26 cellular contexts compared by ENCODE assay signal in the genomic region with DNA sequence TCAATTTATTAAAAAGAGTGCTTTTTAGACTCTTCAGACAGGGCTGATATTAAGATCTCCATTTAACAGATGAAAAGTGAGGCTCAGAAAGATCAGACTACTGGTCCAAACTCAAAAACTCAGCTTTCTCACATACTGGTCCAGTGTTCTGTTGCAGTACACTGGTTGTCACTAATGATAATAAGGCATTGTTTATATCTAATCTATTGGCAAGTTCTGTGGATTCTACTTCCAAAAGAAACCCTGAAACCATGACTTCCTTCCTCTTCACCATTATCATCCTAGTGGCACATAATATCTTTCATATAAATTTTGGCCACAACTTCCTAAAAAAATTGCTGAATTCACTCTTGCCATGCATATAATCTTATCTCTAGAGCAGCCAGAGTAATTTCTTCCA. TPM values are rescaled to one million over a fixed set of nuclear protein-coding genes. Genes with fewer than 3 reads are reported as not detected.
DNase-seq lines count a peak whose midpoint lies in the region; ATAC-seq and TF ChIP-seq lines count a peak whose summit lies in the region.
"Had no signal": no experiment of that assay in that cellular context is flagged by ENCODE, and none has a peak within 500 bp of the region (broad histone marks: within the 10 kb centered on the region; RNA-seq: fewer than 3 reads in every experiment).

No MANE protein-coding gene starts in this region.

- H3K4me3 Mint-ChIP-seq in activated CD8-positive, alpha-beta memory T cell treated with anti-CD3 and anti-CD28 coated beads, Interleukin-2, amount 10 ng/mL, durations not matched to agents 7 days and 5 days, result no peak overlapping the region
- H3K4me3 Mint-ChIP-seq: B cell; CD8-positive, alpha-beta memory T cell; central memory CD8-positive, alpha-beta T cell; nephron progenitor cell; stimulated activated naive CD8-positive, alpha-beta T cell treated with anti-CD3 and anti-CD28 coated beads, Interleukin-15, amount 100 ng/mL, for 72 hours had no signal

- no peaks in the 10 kb centered on the region for H4K20me1 ChIP-seq in PC-3 (ENCODE audit: low read length)

- no peaks in the 10 kb centered on the region for H3K79me2 ChIP-seq in PC-3 (ENCODE audit: low read length)

- CTCF ChIA-PET in activated CD8-positive, alpha-beta memory T cell treated with anti-CD3 and anti-CD28 coated beads, Interleukin-2, amount 10 ng/mL, durations not matched to agents 7 days and 5 days (lab: Charles Lee), result no interaction called here
- CTCF ChIA-PET in PC-3 (lab: Charles Lee), result no interaction called here

- peak overlapping the region; percentile 51 for H3K27ac ChIP-seq in PC-3 (ENCODE audit: low read length)
- H3K27ac ChIP-seq in epithelial cell of prostate, result peak overlapping the region; percentile 24
- H3K27ac ChIP-seq: transverse colon had no signal

- H3K9me3 Mint-ChIP-seq in activated CD8-positive, alpha-beta memory T cell treated with anti-CD3 and anti-CD28 coated beads, Interleukin-2, amount 10 ng/mL, durations not matched to agents 7 days and 5 days (ENCODE audit: low read depth), result no peaks in the 10 kb centered on the region
- H3K9me3 Mint-ChIP-seq: CD8-positive, alpha-beta memory T cell; central memory CD8-positive, alpha-beta T cell; nephron progenitor cell; stimulated activated naive CD8-positive, alpha-beta T cell treated with anti-CD3 and anti-CD28 coated beads, Interleukin-15, amount 100 ng/mL, for 72 hours had no signal

- H3K27me3 Mint-ChIP-seq in activated CD8-positive, alpha-beta memory T cell treated with anti-CD3 and anti-CD28 coated beads, Interleukin-2, amount 10 ng/mL, durations not matched to agents 7 days and 5 days, result no peaks in the 10 kb centered on the region
- H3K27me3 Mint-ChIP-seq: B cell; CD8-positive, alpha-beta memory T cell; central memory CD8-positive, alpha-beta T cell; stimulated activated naive CD8-positive, alpha-beta T cell treated with anti-CD3 and anti-CD28 coated beads, Interleukin-15, amount 100 ng/mL, for 72 hours had no signal

- no TSS peak for BruUV-seq in PC-3 (replicated peaks; lab: Mats Ljungman, UMichigan)

- H3K9me3 ChIP-seq in PC-3 (ENCODE audit: low read length), result no peaks in the 10 kb centered on the region
- H3K9me3 ChIP-seq: mucosa of descending colon, transverse colon had no signal

- H3K4me1 Mint-ChIP-seq in activated CD8-positive, alpha-beta memory T cell treated with anti-CD3 and anti-CD28 coated beads, Interleukin-2, amount 10 ng/mL, durations not matched to agents 7 days and 5 days, result no peaks in the 10 kb centered on the region
- H3K4me1 Mint-ChIP-seq: B cell; CD8-positive, alpha-beta memory T cell; central memory CD8-positive, alpha-beta T cell; nephron progenitor cell; stimulated activated naive CD8-positive, alpha-beta T cell treated with anti-CD3 and anti-CD28 coated beads, Interleukin-15, amount 100 ng/mL, for 72 hours had no signal

- TF ChIP-seq CTCF in PC-3 (conservative IDR thresholded peaks at IDR 0.05; ENCODE audit: low read depth, low read length), result no peak

- no peak for DNase-seq in activated CD8-positive, alpha-beta memory T cell treated with anti-CD3 and anti-CD28 coated beads, Interleukin-2, amount 10 ng/mL, durations not matched to agents 7 days and 5 days
- no peak for DNase-seq in activated CD8-positive, alpha-beta memory T cell treated with anti-CD3 and anti-CD28 coated beads, Interleukin-2, amount 50 U/mL, for 48 hours
- DNase-seq in PC-3 (no peak), epithelial cell of prostate (ENCODE audit: low read depth, low spot score) (no peak), pons (ENCODE audit: low spot score) (peak; percentile 79), DMS53 treated with DMSO at 0.1 percent for 48 hours (lab: John Stamatoyannopoulos, UW; ENCODE audit: unreplicated experiment) (no peak)
- DNase-seq: activated CD4-positive, alpha-beta T cell treated with anti-CD3 and anti-CD28 coated beads for 48 hours; activated gamma-delta T cell; CD8-positive, alpha-beta memory T cell; dermis blood vessel endothelial cell; mucosa of descending colon; NCI-H1105; NCI-H524 treated with DMSO at 0.1 percent for 48 hours; nephron progenitor cell; retina; stimulated activated CD4-positive, alpha-beta T cell treated with anti-CD3 and anti-CD28 coated beads, Interleukin-1b, Interleukin-23, amount 100 ng/mL, for 48 hours; stimulated activated CD8-positive, alpha-beta memory T cell treated with anti-CD3 and anti-CD28 coated beads, Interleukin-4, amount 100 ng/mL, for 48 hours; stimulated activated naive CD8-positive, alpha-beta T cell treated with anti-CD3 and anti-CD28 coated beads, Interleukin-15, amount 100 ng/mL, for 72 hours; transverse colon had no signal

- no peak overlapping the region for H3K4me2 ChIP-seq in PC-3 (ENCODE audit: low read length)
- H3K4me2 ChIP-seq: smooth muscle cell had no signal

- H3K36me3 ChIP-seq in PC-3 (ENCODE audit: low read depth, low read length), result peaks cover 64% of the 10 kb centered on the region

- no peaks in the 10 kb centered on the region for H3K27me3 ChIP-seq in PC-3 (ENCODE audit: low read length)
- H3K27me3 ChIP-seq: transverse colon had no signal

- peaks cover 59% of the 10 kb centered on the region for H3K36me3 Mint-ChIP-seq in activated CD8-positive, alpha-beta memory T cell treated with anti-CD3 and anti-CD28 coated beads, Interleukin-2, amount 10 ng/mL, durations not matched to agents 7 days and 5 days

- H3K9ac ChIP-seq in PC-3 (ENCODE audit: low read length), result no peak overlapping the region

- no peak for ATAC-seq in activated CD8-positive, alpha-beta memory T cell treated with anti-CD3 and anti-CD28 coated beads, Interleukin-2, amount 10 ng/mL, durations not matched to agents 7 days and 5 days
- ATAC-seq in PC-3 (no peak), GM19023 (IDR thresholded peaks at IDR 0.05; ENCODE audit: unreplicated experiment) (no peak), GM19035 (IDR thresholded peaks at IDR 0.05; ENCODE audit: unreplicated experiment) (no peak)
- ATAC-seq: mucosa of descending colon; stimulated activated naive CD8-positive, alpha-beta T cell treated with anti-CD3 and anti-CD28 coated beads, Interleukin-15, amount 100 ng/mL, for 72 hours had no signal

- POLR2A ChIA-PET in PC-3 (lab: Charles Lee; ENCODE audit: unreplicated experiment), result no interaction called here

- H2AFZ ChIP-seq in PC-3 (ENCODE audit: low read length), result no peak overlapping the region

- H3K4me1 ChIP-seq in PC-3 (ENCODE audit: insufficient read depth, low read length), result no peaks in the 10 kb centered on the region
- H3K4me1 ChIP-seq: transverse colon had no signal

- H3K4me3 ChIP-seq in PC-3 (ENCODE audit: low read length), result no peak overlapping the region
- H3K4me3 ChIP-seq: mucosa of descending colon, smooth muscle cell, transverse colon had no signal

- H3K27ac Mint-ChIP-seq in activated CD8-positive, alpha-beta memory T cell treated with anti-CD3 and anti-CD28 coated beads, Interleukin-2, amount 10 ng/mL, durations not matched to agents 7 days and 5 days, result peak overlapping the region; percentile 30
- H3K27ac Mint-ChIP-seq: B cell, nephron progenitor cell had no signal

- H3K9me2 ChIP-seq in PC-3 (replicated peaks; ENCODE audit: low read length), result no peaks in the 10 kb centered on the region

- no peaks in the 10 kb centered on the region for H3F3A ChIP-seq in PC-3 (ENCODE audit: low read length, unreplicated experiment)

- intact Hi-C loops in PC-3 (cut with micrococcal nuclease), result loop anchor here (10.0 kb wide), 1 partner anchor 81 kb away; no protein-coding TSS in a partner anchor

RNA-seq across cellular contexts. Expression of gene F2, which starts 36.9 kb away (rescaled TPM):
- total RNA-seq in activated CD8-positive, alpha-beta memory T cell treated with anti-CD3 and anti-CD28 coated beads, Interleukin-2, amount 10 ng/mL, durations not matched to agents 7 days and 5 days, result not detected
- total RNA-seq in PC-3 (2014; rRNA removed), result not detected in 2 replicates
- total RNA-seq: B cell; CD8-positive, alpha-beta memory T cell; dermis blood vessel endothelial cell; G401; LHCN-M2 had no signal

RNA-seq across cellular contexts. Expression of gene ZNF408, which starts 55.1 kb away (rescaled TPM):
- total RNA-seq in activated CD8-positive, alpha-beta memory T cell treated with anti-CD3 and anti-CD28 coated beads, Interleukin-2, amount 10 ng/mL, durations not matched to agents 7 days and 5 days, result 10 to 100 TPM; 12.6 to 15.0 TPM
- 7.1 and 7.3 TPM in 2 replicates for total RNA-seq in PC-3 (2014; rRNA removed)

RNA-seq across cellular contexts. Expression of gene ARHGAP1, which starts 55.5 kb away (rescaled TPM):
- 10 to 100 TPM; 61.9 to 68.5 TPM for total RNA-seq in activated CD8-positive, alpha-beta memory T cell treated with anti-CD3 and anti-CD28 coated beads, Interleukin-2, amount 10 ng/mL, durations not matched to agents 7 days and 5 days
- 16.1 and 27.1 TPM in 2 replicates for total RNA-seq in PC-3 (2014; rRNA removed)
